8 cellular contexts compared by ENCODE assay signal in genomic region chr2:74392449-74392743, GRCh38. TPM values are rescaled to one million over a fixed set of nuclear protein-coding genes. Genes with fewer than 3 reads are reported as not detected.
DNase-seq lines count a peak whose midpoint lies in the region; ATAC-seq and TF ChIP-seq lines count a peak whose summit lies in the region.

No MANE protein-coding gene starts in this region.

- TF ChIP-seq CTCF in SK-N-SH (IDR thresholded peaks at IDR 0.05) (no peak), Panc1 (IDR thresholded peaks at IDR 0.05) (no peak), glutamatergic neuron (IDR thresholded peaks at IDR 0.05; ENCODE audit: partially characterized antibody, unreplicated experiment) (no peak)

- H3K9me3 Mint-ChIP-seq in glutamatergic neuron (ENCODE audit: unreplicated experiment) = no peaks in the 10 kb centered on the region

- DNase-seq in SK-N-SH = no peak
- DNase-seq in Panc1 (ENCODE audit: low read depth, low spot score) = no peak
- no peak for DNase-seq in glutamatergic neuron
- no peak for DNase-seq in kidney tubule cell (ENCODE audit: low spot score)

- H3K27me3 ChIP-seq in SK-N-SH (ENCODE audit: insufficient read depth) (no peaks in the 10 kb centered on the region), Panc1 (ENCODE audit: control insufficient read depth, insufficient read depth, low read length) (no peaks in the 10 kb centered on the region), skeletal muscle satellite cell (ENCODE audit: control insufficient read depth, insufficient read depth, low read length) (peaks cover 3% of the 10 kb centered on the region)

- H4K20me1 ChIP-seq in SK-N-SH (ENCODE audit: insufficient read depth) = peaks cover 25% of the 10 kb centered on the region

- no peak for TF ChIP-seq RAD21 in SK-N-SH (IDR thresholded peaks at IDR 0.05; ENCODE audit: low read length)

- TF ChIP-seq EP300 in SK-N-SH (IDR thresholded peaks at IDR 0.05; ENCODE audit: borderline replicate concordance in 1 of 2, low read depth in 1 of 2, low read length in 1 of 2) = no peak

- H3K9me2 ChIP-seq in SK-N-SH = no peaks in the 10 kb centered on the region

- H3K4me2 ChIP-seq in SK-N-SH (peak overlapping the region; percentile 91), skeletal muscle satellite cell (ENCODE audit: low read length) (peak overlapping the region; percentile 92)

- H3K36me3 ChIP-seq in SK-N-SH (replicated peaks in 1 of 2; ENCODE audit: control insufficient read depth in 1 of 2, insufficient read depth in 2 of 2, low read length in 1 of 2) (peaks cover 0 to 2% of the 10 kb centered on the region in 2 experiments), Panc1 (ENCODE audit: control insufficient read depth, insufficient read depth, low read length) (peaks cover 8% of the 10 kb centered on the region; the same call in 1 of the 2 replicates), skeletal muscle satellite cell (ENCODE audit: insufficient read depth, low read length) (no peaks in the 10 kb centered on the region)

- CTCF ChIA-PET in SK-N-SH (lab: Yijun Ruan, JAX) (interaction anchor here (1.0 to 5.0 kb wide), 29 partner anchors 9 to 195 kb away, joined by 3 to 52 read pairs (median 6); partner anchors contain the start of genes C2orf81, CCDC142, DCTN1 and INO80B), Panc1 (lab: Charles Lee) (interaction anchor here (0.6 kb wide), 1 partner anchor 141 kb away, joined by 4 read pairs; no protein-coding TSS in a partner anchor)

- H3K9me3 ChIP-seq in SK-N-SH (no peaks in the 10 kb centered on the region), Panc1 (ENCODE audit: control insufficient read depth, insufficient read depth, low read depth, low read length) (no peaks in the 10 kb centered on the region), skeletal muscle satellite cell (replicated peaks; ENCODE audit: low read length) (no peaks in the 10 kb centered on the region)

- H2AFZ ChIP-seq in SK-N-SH (ENCODE audit: low read depth) = peak overlapping the region; percentile 86

- no peaks in the 10 kb centered on the region for H3F3A ChIP-seq in SK-N-SH (replicated peaks; ENCODE audit: insufficient read depth)

- peaks cover 41% of the 10 kb centered on the region for H3K79me2 ChIP-seq in SK-N-SH (ENCODE audit: insufficient read depth)

- intact Hi-C loops in Panc1 (cut with micrococcal nuclease; ENCODE audit: unreplicated experiment) = loop anchor here (5.0 kb wide), 1 partner anchor 140 kb away; no protein-coding TSS in a partner anchor

- H3K4me3 ChIP-seq in SK-N-SH (ENCODE audit: low read depth in 2 of 2, low read length in 1 of 2) (peak overlapping the region; percentile 84 to 94), Panc1 (ENCODE audit: low read depth in 2 of 2, low read length in 2 of 2) (peak overlapping the region; percentile 91 to 99), skeletal muscle satellite cell (ENCODE audit: low read length) (peak overlapping the region; percentile 85)

- WGBS in SK-N-SH (ENCODE audit: low lambda C conversion rate) = 74% methylated on average over 13 of the region's 13 CpGs

- in situ Hi-C loops in Panc1 (cut with HindIII; ENCODE audit: low pct_unique_long_range_greater_than_20kb, low sequenced_read_pairs) = no loop called here

- no TSS peak for BruUV-seq in Panc1 (replicated peaks; lab: Mats Ljungman, UMichigan)

- H3K27ac Mint-ChIP-seq in glutamatergic neuron (ENCODE audit: unreplicated experiment) = peak overlapping the region; percentile 63

- H3K36me3 Mint-ChIP-seq in glutamatergic neuron (ENCODE audit: unreplicated experiment) = no peaks in the 10 kb centered on the region

- H3K9ac ChIP-seq in SK-N-SH (0 out of 2 replicates have a peak overlapping the region, but pooled peaks have one; percentile 86), skeletal muscle satellite cell (ENCODE audit: low read depth, low read length) (peak overlapping the region; percentile 95)

- POLR2A ChIA-PET in SK-N-SH (lab: Yijun Ruan, JAX) (interaction anchor here (1.0 to 1.8 kb wide), 10 partner anchors 12 to 244 kb away, joined by 3 to 11 read pairs (median 6); partner anchors contain the start of genes C2orf81, CCDC142, DCTN1 and INO80B), Panc1 (lab: Charles Lee) (no interaction called here)

- H3K4me3 Mint-ChIP-seq in glutamatergic neuron (ENCODE audit: unreplicated experiment) = no peak overlapping the region

- H3K27ac ChIP-seq in SK-N-SH (ENCODE audit: low read depth in 2 of 2, low read length in 1 of 2) = no peak overlapping the region
- H3K27ac ChIP-seq in Panc1 (ENCODE audit: low read length) = peak overlapping the region; percentile 94

- ATAC-seq in SK-N-SH treated with all-trans-retinoic acid at 6 μM for 48 hours (no peak), Panc1 (peak; percentile 57; the same call in 1 of the 2 replicates), HG02885 (IDR thresholded peaks at IDR 0.05; ENCODE audit: poor library complexity, unreplicated experiment) (no peak), GM19035 (IDR thresholded peaks at IDR 0.05; ENCODE audit: unreplicated experiment) (no peak)

- H3K4me1 ChIP-seq in SK-N-SH (ENCODE audit: control insufficient read depth in 1 of 2, insufficient read depth in 2 of 2, low read depth in 1 of 2, low read length in 1 of 2) (peaks cover 9 to 20% of the 10 kb centered on the region in 2 experiments; a peak in 3 of 4 replicates), Panc1 (ENCODE audit: control insufficient read depth, insufficient read depth, low read length) (peaks cover 21% of the 10 kb centered on the region), skeletal muscle satellite cell (ENCODE audit: control insufficient read depth, insufficient read depth, low read length) (peaks cover 26% of the 10 kb centered on the region)

- H3K27me3 Mint-ChIP-seq in glutamatergic neuron (ENCODE audit: unreplicated experiment) = peaks cover 8% of the 10 kb centered on the region

- peaks cover 5% of the 10 kb centered on the region for H3K4me1 Mint-ChIP-seq in glutamatergic neuron (ENCODE audit: low read depth, unreplicated experiment)

TF ChIP-seq in SK-N-SH, 30 proteins besides CTCF, POLR2A, EP300 and RAD21 (continues in another document):
- TF ChIP-seq FOSL2 (IDR thresholded peaks at IDR 0.05; ENCODE audit: borderline replicate concordance, low read depth) = no peak
- no peak for TF ChIP-seq POLR2AphosphoS5 (IDR thresholded peaks at IDR 0.05; ENCODE audit: low read depth, low read length)
- TF ChIP-seq, protein P1, sequence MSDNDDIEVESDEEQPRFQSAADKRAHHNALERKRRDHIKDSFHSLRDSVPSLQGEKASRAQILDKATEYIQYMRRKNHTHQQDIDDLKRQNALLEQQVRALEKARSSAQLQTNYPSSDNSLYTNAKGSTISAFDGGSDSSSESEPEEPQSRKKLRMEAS (IDR thresholded peaks at IDR 0.05; ENCODE audit: low read depth) = no peak

TF ChIP-seq in SK-N-SH treated with all-trans-retinoic acid at 6 μM for 48 hours, 23 proteins besides CTCF, POLR2A, EP300 and RAD21 (continues in another document):
- TF ChIP-seq CSRNP3 (CRISPR knock-in tag; IDR thresholded peaks at IDR 0.05) (no peak), RARB (CRISPR knock-in tag; IDR thresholded peaks at IDR 0.05) (no peak), PPARA (CRISPR knock-in tag; IDR thresholded peaks at IDR 0.05; ENCODE audit: borderline replicate concordance) (no peak), OSR1 (CRISPR knock-in tag; IDR thresholded peaks at IDR 0.05) (no peak), ESRRG (CRISPR knock-in tag; IDR thresholded peaks at IDR 0.05) (no peak)

RNA-seq across cellular contexts. Expression of gene DCTN1, which starts 12.3 kb away (rescaled TPM):
- 88.9 and 91.1 TPM in 2 replicates for polyA plus RNA-seq in SK-N-SH (2012; rRNA removed)
- 56.4 and 68.3 TPM in 2 replicates for polyA plus RNA-seq in SK-N-SH (2012; cell fraction: cytosol; rRNA removed)
- polyA plus RNA-seq in SK-N-SH (2012; cell fraction: nucleus; rRNA removed) = 117 and 122 TPM in 2 replicates
- 190 TPM for total RNA-seq in Panc1 (2021; ENCODE audit: unreplicated experiment)
- 225 TPM for polyA plus RNA-seq in Panc1 (2012; ENCODE audit: insufficient read length)
- total RNA-seq in glutamatergic neuron (ENCODE audit: unreplicated experiment) = 832 TPM
- total RNA-seq in skeletal muscle satellite cell (2012; rRNA removed) = 112 and 116 TPM in 2 replicates

RNA-seq across cellular contexts. Expression of gene C2orf81, which starts 29.0 kb away (rescaled TPM):
- polyA plus RNA-seq in SK-N-SH (2012; rRNA removed) = 1.2 and 2.5 TPM in 2 replicates
- polyA plus RNA-seq in SK-N-SH (2012; cell fraction: cytosol; rRNA removed) = 0.85 and 2.1 TPM in 2 replicates
- 3.4 and 4.9 TPM in 2 replicates for polyA plus RNA-seq in SK-N-SH (2012; cell fraction: nucleus; rRNA removed)
- total RNA-seq in Panc1 (2021; ENCODE audit: unreplicated experiment) = 3.9 TPM
- polyA plus RNA-seq in Panc1 (2012; ENCODE audit: insufficient read length) = 5.6 TPM
- total RNA-seq in glutamatergic neuron (ENCODE audit: unreplicated experiment) = 3.7 TPM
- 1.3 TPM in 2 replicates for total RNA-seq in skeletal muscle satellite cell (2012; rRNA removed)

RNA-seq across cellular contexts. Expression of gene WDR54, which starts 29.1 kb away (rescaled TPM):
- polyA plus RNA-seq in SK-N-SH (2012; rRNA removed) = 50.7 and 61.6 TPM in 2 replicates
- 26.2 and 39.5 TPM in 2 replicates for polyA plus RNA-seq in SK-N-SH (2012; cell fraction: cytosol; rRNA removed)
- polyA plus RNA-seq in SK-N-SH (2012; cell fraction: nucleus; rRNA removed) = 54.2 and 62.7 TPM in 2 replicates
- total RNA-seq in Panc1 (2021; ENCODE audit: unreplicated experiment) (27.7 TPM), glutamatergic neuron (ENCODE audit: unreplicated experiment) (29.5 TPM)
- 46.7 TPM for polyA plus RNA-seq in Panc1 (2012; ENCODE audit: insufficient read length)
- 55.8 and 62.0 TPM in 2 replicates for total RNA-seq in skeletal muscle satellite cell (2012; rRNA removed)

RNA-seq across cellular contexts. Expression of gene SLC4A5, which starts 49.2 kb away (rescaled TPM):
- polyA plus RNA-seq in SK-N-SH (2012; rRNA removed) = 0.25 and 1.1 TPM in 2 replicates
- 0.24 and 0.41 TPM in 2 replicates for polyA plus RNA-seq in SK-N-SH (2012; cell fraction: cytosol; rRNA removed)
- polyA plus RNA-seq in SK-N-SH (2012; cell fraction: nucleus; rRNA removed) = 2.4 and 4.1 TPM in 2 replicates
- 1.2 TPM for total RNA-seq in Panc1 (2021; ENCODE audit: unreplicated experiment)
- 0.39 TPM for polyA plus RNA-seq in Panc1 (2012; ENCODE audit: insufficient read length)
- 8.2 TPM for total RNA-seq in glutamatergic neuron (ENCODE audit: unreplicated experiment)
- total RNA-seq in skeletal muscle satellite cell (2012; rRNA removed) = under 0.01 and 0.66 TPM in 2 replicates

RNA-seq across cellular contexts. Expression of gene RTKN, which starts 49.3 kb away (rescaled TPM):
- 22.6 and 23.4 TPM in 2 replicates for polyA plus RNA-seq in SK-N-SH (2012; rRNA removed)
- polyA plus RNA-seq in SK-N-SH (2012; cell fraction: cytosol; rRNA removed) = 8.6 and 13.1 TPM in 2 replicates
- polyA plus RNA-seq in SK-N-SH (2012; cell fraction: nucleus; rRNA removed) = 80.0 and 93.6 TPM in 2 replicates
- 83.1 TPM for total RNA-seq in Panc1 (2021; ENCODE audit: unreplicated experiment)
- 79.8 TPM for polyA plus RNA-seq in Panc1 (2012; ENCODE audit: insufficient read length)
- total RNA-seq in glutamatergic neuron (ENCODE audit: unreplicated experiment) = 88.7 TPM
- 6.8 and 7.6 TPM in 2 replicates for total RNA-seq in skeletal muscle satellite cell (2012; rRNA removed)
